22 cellular contexts compared by ENCODE assay signal in genomic region chrX:44748014-44748413, GRCh38.
DNase-seq lines count a peak whose midpoint lies in the region; ATAC-seq, FAIRE-seq and TF ChIP-seq lines count a peak whose summit lies in the region.
"Had no signal": no experiment of that assay in that cellular context is flagged by ENCODE, and none has a peak within 500 bp of the region (broad histone marks: within the 10 kb centered on the region; RNA-seq: fewer than 3 reads in every experiment).

No MANE protein-coding gene starts in this region.

- POLR2A ChIA-PET in K562 (lab: Yijun Ruan, JAX): no interaction called here

- ATAC-seq in K562: no peak
- no peak for ATAC-seq in GM18511 (IDR thresholded peaks at IDR 0.05; ENCODE audit: unreplicated experiment)
- ATAC-seq: activated CD4-positive, alpha-beta T cell treated with anti-CD3 and anti-CD28 coated beads for 36 hours; effector memory CD8-positive, alpha-beta T cell; GM12878; left cardiac atrium had no signal

- WGBS in K562 (ENCODE audit: insufficient coverage, low coverage, missing lambda C conversion rate): 0% methylated on average over 2 of the region's 2 CpGs

- no peaks in the 10 kb centered on the region for H3K36me3 ChIP-seq in K562 (ENCODE audit: control insufficient read depth, insufficient read depth, low read length)
- H3K36me3 ChIP-seq in kidney epithelial cell (ENCODE audit: control insufficient read depth, insufficient read depth, low read length): no peaks in the 10 kb centered on the region
- H3K36me3 ChIP-seq: BLaER1 treated with 17β-estradiol and CSF1 and Interleukin-3, amounts not matched to agents 10 nM and 100 nM; cardiac muscle cell; spleen; vagina had no signal

- no peaks in the 10 kb centered on the region for H4K20me1 ChIP-seq in K562 (replicated peaks; ENCODE audit: control insufficient read depth, insufficient read depth, low read length)
- H4K20me1 ChIP-seq: BLaER1 treated with 17β-estradiol and CSF1 and Interleukin-3, amounts not matched to agents 10 nM and 100 nM had no signal

- H3K79me2 ChIP-seq in K562 (ENCODE audit: control insufficient read depth, insufficient read depth, low read length): no peaks in the 10 kb centered on the region

- CTCF ChIA-PET in K562 (lab: Yijun Ruan, JAX; ENCODE audit: low intra/inter-chr PET ratio): no interaction called here

- no peak for TF ChIP-seq POLR2A in K562 (conservative IDR thresholded peaks at IDR 0.05)

- H3K9me1 ChIP-seq in K562 (ENCODE audit: control insufficient read depth, insufficient read depth, low read length): no peaks in the 10 kb centered on the region

- BruUV-seq in K562 (replicated peaks; lab: Mats Ljungman, UMichigan): no TSS peak

- H3K4me2 ChIP-seq in K562 (ENCODE audit: insufficient read depth, low read length): no peak overlapping the region

- H3K4me3 ChIP-seq in K562 (no peak overlapping the region), kidney epithelial cell (ENCODE audit: low read depth, low read length) (no peak overlapping the region)
- H3K4me3 ChIP-seq: BLaER1 treated with 17β-estradiol and CSF1 and Interleukin-3, amounts not matched to agents 10 nM and 100 nM; cardiac muscle cell; GM12878; spleen; vagina had no signal

- no peaks in the 10 kb centered on the region for H3K9me3 ChIP-seq in K562 (replicated peaks; ENCODE audit: control insufficient read depth, insufficient read depth, low read depth, low read length)
- H3K9me3 ChIP-seq: BLaER1 treated with 17β-estradiol and CSF1 and Interleukin-3, amounts not matched to agents 10 nM and 100 nM; spleen; vagina had no signal

- in situ Hi-C loops in Caki2 (cut with HindIII; ENCODE audit: low pct_unique_long_range_greater_than_20kb, low sequenced_read_pairs) (no loop called here), K562 (cut with MboI) (no loop called here)

- intact Hi-C loops in K562 (cut with micrococcal nuclease): no loop called here

- H3K27me3 ChIP-seq in K562 (ENCODE audit: control insufficient read depth in 2 of 2, insufficient read depth in 2 of 2, low read length in 2 of 2) (no peaks in the 10 kb centered on the region), kidney epithelial cell (ENCODE audit: control insufficient read depth, insufficient read depth, low read length) (no peaks in the 10 kb centered on the region)
- H3K27me3 ChIP-seq: BLaER1 treated with 17β-estradiol and CSF1 and Interleukin-3, amounts not matched to agents 10 nM and 100 nM; cardiac muscle cell; spleen; vagina had no signal

- no peak for TF ChIP-seq EP300 in K562 (IDR thresholded peaks at IDR 0.05; ENCODE audit: low read length)

- DNase-seq in Caki2 (ENCODE audit: low read depth): peak; percentile 12
- peak; percentile 17 for DNase-seq in HT1080 (ENCODE audit: low read depth)
- DNase-seq in K562 (ENCODE audit: extremely low read depth in 1 of 4, low spot score in 3 of 4): peak in 1 of 4 experiments; percentile 2
- DNase-seq in kidney epithelial cell (ENCODE audit: low read depth): peak; percentile 1
- no peak for DNase-seq in cerebellar nuclear complex (lab: John Stamatoyannopoulos, UW)
- no peak for DNase-seq in NCI-H2196 treated with DMSO at 0.1 percent for 48 hours (lab: John Stamatoyannopoulos, UW; ENCODE audit: unreplicated experiment)
- no peak for DNase-seq in NCI-H345 treated with DMSO at 0.1 percent for 48 hours (lab: John Stamatoyannopoulos, UW; ENCODE audit: unreplicated experiment)
- DNase-seq: activated CD4-positive, alpha-beta T cell treated with anti-CD3 and anti-CD28 coated beads for 36 hours; activated CD8-positive, alpha-beta memory T cell treated with anti-CD3 and anti-CD28 coated beads, Interleukin-2, amount 50 U/mL, for 4 hours; activated naive CD4-positive, alpha-beta T cell; effector memory CD8-positive, alpha-beta T cell; glutamatergic neuron; Karpas-422; left cardiac atrium; NCI-H1694 treated with DMSO at 0.1 percent for 48 hours; NCI-H524 treated with DMSO at 0.1 percent for 48 hours; spleen had no signal

- no peak for TF ChIP-seq CTCF in K562 (IDR thresholded peaks at IDR 0.05 in 2 of 3, conservative IDR thresholded peaks at IDR 0.05 in 1 of 3; ENCODE audit: insufficient read depth in 2 of 3, low read depth in 1 of 3, low read length in 3 of 3)
- no peak for TF ChIP-seq CTCF in kidney epithelial cell (IDR thresholded peaks at IDR 0.05; ENCODE audit: insufficient read depth, low read length, poor library complexity, severe bottlenecking)

- no peak for FAIRE-seq in K562 (lab: Jason Lieb, UNC)
- FAIRE-seq: GM12878 had no signal

- no peak overlapping the region for H3K9ac ChIP-seq in K562 (ENCODE audit: insufficient read depth in 1 of 2, low read depth in 2 of 2, low read length in 2 of 2)
- H3K9ac ChIP-seq: BLaER1 treated with 17β-estradiol and CSF1 and Interleukin-3, amounts not matched to agents 10 nM and 100 nM had no signal

- TF ChIP-seq RAD21 in K562 (CRISPR knock-in tag; conservative IDR thresholded peaks at IDR 0.05 in 1 of 2, IDR thresholded peaks at IDR 0.05 in 1 of 2): no peak

- H3K4me1 ChIP-seq in K562 (replicated peaks in 1 of 2; ENCODE audit: control insufficient read depth in 2 of 2, insufficient read depth in 2 of 2, low read length in 2 of 2): no peaks in the 10 kb centered on the region; a peak in 2 of 5 replicates
- H3K4me1 ChIP-seq: spleen, vagina had no signal

- no peak overlapping the region for H2AFZ ChIP-seq in K562 (ENCODE audit: low read depth, low read length)

- no peak overlapping the region for H3K27ac ChIP-seq in K562 (ENCODE audit: extremely low read depth, low read depth, low read length)
- H3K27ac ChIP-seq: BLaER1 treated with 17β-estradiol and CSF1 and Interleukin-3, amounts not matched to agents 10 nM and 100 nM; cardiac muscle cell; spleen; vagina had no signal

TF ChIP-seq in K562, 482 proteins besides CTCF, POLR2A, EP300 and RAD21:
- no peak for TF ChIP-seq ZNF263 (CRISPR knock-in tag; IDR thresholded peaks at IDR 0.05; ENCODE audit: borderline replicate concordance)
- TF ChIP-seq RFX1 (IDR thresholded peaks at IDR 0.05): peak; percentile 62
- 0 out of 2 replicates have a peak, but pooled peaks have one; percentile 11 for TF ChIP-seq FOSL1 (tag; conservative IDR thresholded peaks at IDR 0.05)
- TF ChIP-seq ATF3 (IDR thresholded peaks at IDR 0.05): 0 out of 2 replicates have a peak, but pooled peaks have one; percentile 22
- no peak for TF ChIP-seq ATF3 (CRISPR knock-in tag; conservative IDR thresholded peaks at IDR 0.05)
- peak in 1 of 2 experiments; percentile 39; a peak in 1 of 4 replicates for TF ChIP-seq RCOR1 (IDR thresholded peaks at IDR 0.05; ENCODE audit: borderline replicate concordance in 1 of 2, low read depth in 2 of 2, low read length in 2 of 2)
- TF ChIP-seq FOXJ2 (tag; IDR thresholded peaks at IDR 0.05): peak; percentile 88
- TF ChIP-seq SPI1 (IDR thresholded peaks at IDR 0.05; ENCODE audit: borderline replicate concordance, low read depth, low read length): no peak
- peak; percentile 56 for TF ChIP-seq NFE2 (IDR thresholded peaks at IDR 0.05; ENCODE audit: low read depth)

Comparison
In these comparisons a context has a peak if more than half of its experiments do, and no peak if none do; other contexts are left out.
1. DNase-seq: peak in Caki2 (single experiment), HT1080 (single experiment) and kidney epithelial cell (single experiment); none in cerebellar nuclear complex (0 of 2), NCI-H2196 treated with DMSO at 0.1 percent for 48 hours (single experiment) and NCI-H345 treated with DMSO at 0.1 percent for 48 hours (single experiment).